ENCODE assay signal across 29 cellular contexts in genomic region chr13:62847520-62847919, GRCh38.
"Had no signal": no experiment of that assay in that cellular context is flagged by ENCODE, and none has a peak within 500 bp of the region (broad histone marks: within the 10 kb centered on the region; RNA-seq: fewer than 3 reads in every experiment).

No MANE protein-coding gene starts in this region.

- ATAC-seq: activated naive CD4-positive, alpha-beta T cell treated with anti-CD3 and anti-CD28 coated beads, Interleukin-2, amount 50 U/mL, for 72 hours; activated T-cell treated with anti-CD3 and anti-CD28 coated beads, Interleukin-2, amount 50 U/mL, for 72 hours; effector memory CD8-positive, alpha-beta T cell; foreskin keratinocyte; gastrocnemius medialis; heart left ventricle had no signal

- FAIRE-seq: bronchial epithelial cell had no signal

- H3K36me3 ChIP-seq: ascending aorta, brain microvascular endothelial cell, esophagus muscularis mucosa, gastrocnemius medialis, heart left ventricle had no signal

- H3K27ac ChIP-seq: ascending aorta, brain microvascular endothelial cell, coronary artery, esophagus muscularis mucosa, foreskin keratinocyte, gastrocnemius medialis, heart left ventricle had no signal

- H3K4me3 ChIP-seq: ascending aorta, coronary artery, esophagus muscularis mucosa, gastrocnemius medialis, heart left ventricle had no signal

- H3K9me3 ChIP-seq: ascending aorta, esophagus muscularis mucosa, gastrocnemius medialis had no signal

- DNase-seq: activated CD4-positive, alpha-beta memory T cell treated with anti-CD3 and anti-CD28 coated beads, Interleukin-2, amount 10 ng/mL, durations not matched to agents 7 days and 5 days; activated CD4-positive, alpha-beta T cell treated with anti-CD3 and anti-CD28 coated beads for 1 hour; activated CD4-positive, alpha-beta T cell treated with anti-CD3 and anti-CD28 coated beads for 4 hours; activated CD4-positive, alpha-beta T cell treated with anti-CD3 and anti-CD28 coated beads, Interleukin-2, amount 10 ng/mL, durations not matched to agents 7 days and 5 days; activated CD4-positive, alpha-beta T cell treated with anti-CD3 and anti-CD28 coated beads, Interleukin-2, amount 50 U/mL, for 4 hours; activated CD4-positive, CD25-positive, alpha-beta regulatory T cell; activated CD8-positive, alpha-beta memory T cell treated with anti-CD3 and anti-CD28 coated beads, Interleukin-2, amount 50 U/mL, for 48 hours; activated gamma-delta T cell; activated naive CD4-positive, alpha-beta T cell; activated naive CD4-positive, alpha-beta T cell treated with anti-CD3 and anti-CD28 coated beads, Interleukin-2, amount 10 ng/mL, durations not matched to agents 7 days and 5 days; activated naive CD8-positive, alpha-beta T cell treated with anti-CD3 and anti-CD28 coated beads, Interleukin-2, amount 10 ng/mL, durations not matched to agents 7 days and 5 days; activated T-cell treated with anti-CD3 and anti-CD28 coated beads for 4 hours; activated T-cell treated with anti-CD3 and anti-CD28 coated beads, Interleukin-2, amount 50 U/mL, for 24 hours; activated T-cell treated with anti-CD3 and anti-CD28 coated beads, Interleukin-2, amount 50 U/mL, for 72 hours; brain microvascular endothelial cell; effector CD4-positive, alpha-beta T cell; effector memory CD8-positive, alpha-beta T cell; erythroblast; foreskin keratinocyte; gastrocnemius medialis; glutamatergic neuron; heart left ventricle; hypothalamus; T1000 had no signal

- H3K4me1 ChIP-seq: ascending aorta, esophagus muscularis mucosa, foreskin keratinocyte, gastrocnemius medialis, heart left ventricle had no signal
